In the genomic region with DNA sequence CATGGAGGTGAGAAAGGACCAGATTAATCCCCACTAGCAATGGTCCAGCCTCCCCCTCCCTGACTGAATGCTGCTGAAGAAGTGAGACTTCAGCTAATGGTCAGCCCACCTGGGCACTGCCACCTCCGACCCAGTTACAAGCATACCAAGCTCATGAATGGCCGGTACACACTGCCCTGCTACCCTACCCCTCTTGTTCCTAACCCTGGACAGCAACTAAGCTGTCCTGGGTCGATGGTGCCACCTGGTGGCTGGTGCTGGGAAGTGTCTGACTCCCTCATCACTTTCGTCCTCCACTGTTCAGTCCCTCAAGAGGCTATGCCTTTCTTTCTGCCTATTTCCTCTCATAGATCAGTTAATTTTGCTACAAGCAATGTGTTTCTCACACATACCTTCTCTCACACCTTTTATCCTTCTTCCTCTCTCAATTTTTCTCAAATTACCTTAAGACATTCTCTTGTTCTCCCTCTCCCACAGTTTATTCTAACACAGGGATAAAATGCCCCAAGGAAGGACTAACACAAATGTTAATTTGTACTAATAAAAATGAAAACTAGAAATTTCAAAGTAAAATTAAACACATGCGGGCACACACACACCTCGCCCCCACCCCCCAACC, we compare ENCODE assay signal across 9 cellular contexts. TPM values are rescaled to one million over a fixed set of nuclear protein-coding genes. Genes with fewer than 3 reads are reported as not detected.
DNase-seq lines count a peak whose midpoint lies in the region; ATAC-seq, FAIRE-seq and TF ChIP-seq lines count a peak whose summit lies in the region.
"Had no signal": no experiment of that assay in that cellular context is flagged by ENCODE, and none has a peak within 500 bp of the region (broad histone marks: within the 10 kb centered on the region; RNA-seq: fewer than 3 reads in every experiment).

No MANE protein-coding gene starts in this region.

- no peak overlapping the region for H3K27ac ChIP-seq in HL-60 (replicated peaks)
- H3K27ac ChIP-seq in HepG2 (ENCODE audit: extremely low read length, insufficient read depth, low read length) = no peak overlapping the region
- H3K27ac ChIP-seq: neutrophil had no signal

- H3K9me3 Mint-ChIP-seq in activated CD8-positive, alpha-beta T cell treated with anti-CD3 and anti-CD28 coated beads, Interleukin-2, amount 10 ng/mL, durations not matched to agents 7 days and 5 days (ENCODE audit: insufficient read depth) = peaks cover 6% of the 10 kb centered on the region

- peaks cover 10% of the 10 kb centered on the region for H3K36me3 Mint-ChIP-seq in activated CD8-positive, alpha-beta T cell treated with anti-CD3 and anti-CD28 coated beads, Interleukin-2, amount 10 ng/mL, durations not matched to agents 7 days and 5 days (ENCODE audit: low read depth)

- in situ Hi-C loops in HepG2 (cut with HindIII; ENCODE audit: extremely low pct_ligation_motif_present, low pct_unique_long_range_greater_than_20kb) = loop anchor here (10.0 kb wide), 1 partner anchor 273 kb away; no protein-coding TSS in a partner anchor

- H3K9me3 ChIP-seq in HepG2 (ENCODE audit: low read length) = peaks cover 10% of the 10 kb centered on the region

- H3K27me3 Mint-ChIP-seq in activated CD8-positive, alpha-beta T cell treated with anti-CD3 and anti-CD28 coated beads, Interleukin-2, amount 10 ng/mL, durations not matched to agents 7 days and 5 days (ENCODE audit: low read depth) = peaks cover 49% of the 10 kb centered on the region

- H3K4me1 ChIP-seq in HepG2 (ENCODE audit: insufficient read depth, low read length) = 0 out of 2 replicates have a peak, but pooled peaks cover 5% of the 10 kb centered on the region

- no TSS peak for BruUV-seq in HepG2 (replicated peaks; lab: Mats Ljungman, UMichigan)

- H3K4me3 ChIP-seq in HL-60 (replicated peaks; ENCODE audit: insufficient read depth, low read length) (no peak overlapping the region), HepG2 (replicated peaks in 1 of 3; ENCODE audit: insufficient read depth in 1 of 3, low read depth in 2 of 3, low read length in 3 of 3) (no peak overlapping the region)

- peak; percentile 62 for TF ChIP-seq RAD21 in HepG2 (CRISPR knock-in tag; IDR thresholded peaks at IDR 0.05)

- no peaks in the 10 kb centered on the region for H3K36me3 ChIP-seq in HepG2 (replicated peaks in 1 of 2; ENCODE audit: control insufficient read depth in 1 of 2, insufficient read depth in 2 of 2, low read length in 2 of 2)
- H3K36me3 ChIP-seq: neutrophil had no signal

- TF ChIP-seq POLR2A in HepG2 (IDR thresholded peaks at IDR 0.05; ENCODE audit: insufficient read depth in 1 of 2, low read depth in 2 of 2, low read length in 2 of 2) = no peak

- DNase-seq in DMS53 treated with DMSO at 0.1 percent for 48 hours (lab: John Stamatoyannopoulos, UW; ENCODE audit: unreplicated experiment) (peak; percentile 3), HL-60 (ENCODE audit: low read depth in 1 of 2, low spot score in 1 of 2) (peak; percentile 16 to 26), HepG2 (ENCODE audit: low spot score) (no peak), DMS153 treated with DMSO at 0.1 percent for 48 hours (lab: John Stamatoyannopoulos, UW; ENCODE audit: unreplicated experiment) (no peak), GM19240 (ENCODE audit: insufficient read length, low spot score) (no peak)
- DNase-seq in activated CD8-positive, alpha-beta T cell treated with anti-CD3 and anti-CD28 coated beads, Interleukin-2, amount 10 ng/mL, durations not matched to agents 7 days and 5 days = peak; percentile 49

- intact Hi-C loops in HepG2 (cut with micrococcal nuclease; ENCODE audit: unreplicated experiment) = loop anchor here (2.0 to 5.0 kb wide), 2 partner anchors 119 to 193 kb away; no protein-coding TSS in a partner anchor

- H3K4me3 Mint-ChIP-seq in activated CD8-positive, alpha-beta T cell treated with anti-CD3 and anti-CD28 coated beads, Interleukin-2, amount 10 ng/mL, durations not matched to agents 7 days and 5 days = no peak overlapping the region

- TF ChIP-seq EP300 in HepG2 (IDR thresholded peaks at IDR 0.05; ENCODE audit: low read depth in 2 of 2, low read length in 2 of 2) (no peak), HepG2 (CRISPR knock-in tag; IDR thresholded peaks at IDR 0.05; ENCODE audit: borderline replicate concordance) (no peak)

- H3K4me1 Mint-ChIP-seq in activated CD8-positive, alpha-beta T cell treated with anti-CD3 and anti-CD28 coated beads, Interleukin-2, amount 10 ng/mL, durations not matched to agents 7 days and 5 days (ENCODE audit: low read depth) = peaks cover 14% of the 10 kb centered on the region

- no peaks in the 10 kb centered on the region for H4K20me1 ChIP-seq in HepG2 (ENCODE audit: insufficient read depth, low read length)

- peaks cover 16% of the 10 kb centered on the region for H3K27me3 ChIP-seq in HL-60 (ENCODE audit: insufficient read depth, poor library complexity, severe bottlenecking)
- peaks cover 5 to 22% of the 10 kb centered on the region in 2 experiments for H3K27me3 ChIP-seq in HepG2 (ENCODE audit: control insufficient read depth in 1 of 2, insufficient read depth in 2 of 2, low read length in 2 of 2)

- CTCF ChIA-PET in activated CD8-positive, alpha-beta T cell treated with anti-CD3 and anti-CD28 coated beads, Interleukin-2, amount 10 ng/mL, durations not matched to agents 7 days and 5 days (lab: Charles Lee) = interaction anchor here (0.9 to 2.7 kb wide), 5 partner anchors 18 to 338 kb away, joined by 3 to 17 read pairs (median 4); no protein-coding TSS in a partner anchor
- CTCF ChIA-PET in HepG2 (lab: Yijun Ruan, JAX; ENCODE audit: low intra/inter-chr PET ratio, low total read pairs) = interaction anchor here (1.6 to 2.3 kb wide), 2 partner anchors 119 to 193 kb away, joined by 5 to 19 read pairs; no protein-coding TSS in a partner anchor

- peak; percentile 41 for TF ChIP-seq CTCF in HL-60 (IDR thresholded peaks at IDR 0.05; ENCODE audit: insufficient read depth, low read length)
- peak; percentile 74 for TF ChIP-seq CTCF in HepG2 (CRISPR knock-in tag; IDR thresholded peaks at IDR 0.05)

- no peak overlapping the region for H2AFZ ChIP-seq in HepG2 (ENCODE audit: low read length)

- H3K4me2 ChIP-seq in HepG2 (ENCODE audit: low read depth, low read length) = no peak overlapping the region

- H3K79me2 ChIP-seq in HepG2 (ENCODE audit: insufficient read depth, low read length) = no peaks in the 10 kb centered on the region

- ATAC-seq in activated CD8-positive, alpha-beta T cell treated with anti-CD3 and anti-CD28 coated beads, Interleukin-2, amount 10 ng/mL, durations not matched to agents 7 days and 5 days = no peak
- ATAC-seq in HepG2 (no peak), GM21515 (IDR thresholded peaks at IDR 0.05; ENCODE audit: unreplicated experiment) (no peak), HG02970 (IDR thresholded peaks at IDR 0.05; ENCODE audit: low FRiP score, unreplicated experiment) (no peak)

- no peak for FAIRE-seq in HepG2 (lab: Jason Lieb, UNC)

- no peak overlapping the region for H3K27ac Mint-ChIP-seq in activated CD8-positive, alpha-beta T cell treated with anti-CD3 and anti-CD28 coated beads, Interleukin-2, amount 10 ng/mL, durations not matched to agents 7 days and 5 days

- POLR2A ChIA-PET in activated CD8-positive, alpha-beta T cell treated with anti-CD3 and anti-CD28 coated beads, Interleukin-2, amount 10 ng/mL, durations not matched to agents 7 days and 5 days (lab: Charles Lee) = no interaction called here
- POLR2A ChIA-PET in HepG2 (lab: Yijun Ruan, JAX) = no interaction called here

- WGBS in HepG2 (ENCODE audit: low lambda C conversion rate) = 13% methylated on average over 6 of the region's 6 CpGs

- no peak overlapping the region for H3K9ac ChIP-seq in HepG2 (ENCODE audit: insufficient read depth, low read depth, low read length)

TF ChIP-seq in HepG2, 621 proteins besides CTCF, POLR2A, EP300 and RAD21 (continues in another document):
- TF ChIP-seq, protein P1, sequence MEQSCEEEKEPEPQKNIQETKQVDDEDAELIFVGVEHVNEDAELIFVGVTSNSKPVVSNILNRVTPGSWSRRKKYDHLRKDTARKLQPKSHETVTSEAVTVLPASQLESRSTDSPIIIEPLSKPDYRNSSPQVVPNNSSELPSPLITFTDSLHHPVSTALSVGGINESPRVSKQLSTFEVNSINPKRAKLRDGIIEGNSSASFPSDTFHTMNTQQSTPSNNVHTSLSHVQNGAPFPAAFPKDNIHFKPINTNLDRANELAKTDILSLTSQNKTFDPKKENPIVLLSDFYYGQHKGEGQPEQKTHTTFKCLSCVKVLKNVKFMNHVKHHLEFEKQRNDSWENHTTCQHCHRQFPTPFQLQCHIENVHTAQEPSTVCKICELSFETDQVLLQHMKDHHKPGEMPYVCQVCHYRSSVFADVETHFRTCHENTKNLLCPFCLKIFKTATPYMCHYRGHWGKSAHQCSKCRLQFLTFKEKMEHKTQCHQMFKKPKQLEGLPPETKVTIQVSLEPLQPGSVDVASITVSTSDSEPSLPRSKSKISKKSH (CRISPR knock-in tag; IDR thresholded peaks at IDR 0.05; ENCODE audit: borderline replicate concordance) = peak; percentile 91
- no peak for TF ChIP-seq ZNF746 (CRISPR knock-in tag; IDR thresholded peaks at IDR 0.05)
- no peak for TF ChIP-seq PAWR (CRISPR knock-in tag; IDR thresholded peaks at IDR 0.05; ENCODE audit: borderline replicate concordance)

RNA-seq across cellular contexts. Expression of gene PAX5, which starts 42.4 kb away (rescaled TPM):
- total RNA-seq in activated CD8-positive, alpha-beta T cell treated with anti-CD3 and anti-CD28 coated beads, Interleukin-2, amount 10 ng/mL, durations not matched to agents 7 days and 5 days = under 1 TPM; 0.34 to 0.45 TPM
- not detected in 2 replicates for total RNA-seq in HepG2 (2016; rRNA removed; fragmentation: Illumina TruSeq; extraction: Trizol)
- not detected in 2 replicates for total RNA-seq in HepG2 (2016; cell fraction: cytosol; rRNA removed; fragmentation: Illumina TruSeq; extraction: Trizol; ENCODE audit: low read depth)
- not detected in 2 replicates for total RNA-seq in HepG2 (2016; cell fraction: insoluble cytoplasmic fraction; rRNA removed; fragmentation: Illumina TruSeq; extraction: Trizol)
- not detected in 2 replicates for total RNA-seq in HepG2 (2016; cell fraction: membrane; rRNA removed; fragmentation: Illumina TruSeq; extraction: Trizol)
- not detected in 2 replicates for total RNA-seq in HepG2 (2016; cell fraction: nucleus; rRNA removed; fragmentation: Illumina TruSeq; extraction: Trizol)
- polyA plus RNA-seq in HepG2 (2011; rRNA removed) = not detected in 2 replicates
- not detected in 2 replicates for polyA plus RNA-seq in HepG2 (2011; cell fraction: cytosol; rRNA removed)
- polyA plus RNA-seq in HepG2 (2011; cell fraction: nucleus; rRNA removed) = 0.02 and 0.11 TPM in 2 replicates
- not detected in 2 replicates for polyA plus RNA-seq in HepG2 (2012)
- not detected in 2 replicates for polyA plus RNA-seq in HepG2 (2016; cell fraction: cytosol; fragmentation: Illumina TruSeq; extraction: Trizol; ENCODE audit: low read depth)
- not detected in 2 replicates for polyA plus RNA-seq in HepG2 (2016; cell fraction: insoluble cytoplasmic fraction; fragmentation: Illumina TruSeq; extraction: Trizol; ENCODE audit: low read depth)
- polyA plus RNA-seq in HepG2 (2016; cell fraction: membrane; fragmentation: Illumina TruSeq; extraction: Trizol; ENCODE audit: low read depth) = not detected in 2 replicates
- polyA plus RNA-seq in HepG2 (2016; cell fraction: nucleus; fragmentation: Illumina TruSeq; extraction: Trizol; ENCODE audit: insufficient read depth, low read depth) = not detected in 2 replicates
- 0.02 TPM in 1 of 2 replicates, not detected in the other for polyA minus RNA-seq in HepG2 (2011; rRNA and poly(A)+ RNA removed; ENCODE audit: low replicate concordance)
- not detected in 2 replicates for polyA minus RNA-seq in HepG2 (2011; cell fraction: cytosol; rRNA and poly(A)+ RNA removed)
- polyA minus RNA-seq in HepG2 (2011; cell fraction: nucleus; rRNA and poly(A)+ RNA removed) = not detected in 2 replicates

Comparison
In these comparisons a context has a peak if more than half of its experiments do, and no peak if none do; other contexts are left out.
1. DNase-seq: peak in DMS53 treated with DMSO at 0.1 percent for 48 hours (single experiment), HL-60 (2 of 2) and activated CD8-positive, alpha-beta T cell treated with anti-CD3 and anti-CD28 coated beads, Interleukin-2, amount 10 ng/mL, durations not matched to agents 7 days and 5 days (single experiment); none in HepG2 (single experiment), DMS153 treated with DMSO at 0.1 percent for 48 hours (single experiment) and GM19240 (single experiment).